ENCODE assay signal across 23 cellular contexts in the genomic region with DNA sequence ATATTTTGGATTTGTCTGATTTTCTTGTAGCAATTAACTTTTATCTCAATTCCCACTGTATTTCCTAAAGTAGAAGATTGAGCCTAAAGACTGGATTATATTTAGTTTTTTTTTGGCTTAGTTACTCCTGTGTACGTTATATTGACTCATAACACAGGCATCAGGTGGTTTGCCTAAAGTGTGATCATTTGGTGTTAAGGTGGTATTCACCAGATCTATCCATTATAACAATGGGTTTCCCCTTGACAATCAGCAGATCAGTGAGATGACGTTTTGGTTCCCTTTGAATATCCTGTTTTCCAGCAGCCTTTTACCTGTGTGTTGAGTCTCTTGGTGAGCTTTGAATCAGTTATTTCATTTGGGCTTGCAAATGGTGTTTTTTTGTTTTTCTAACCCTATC. TPM values are rescaled to one million over a fixed set of nuclear protein-coding genes. Genes with fewer than 3 reads are reported as not detected.
A peak's percentile ranks its signal among the peaks of the same experiment; 100 is the strongest.
DNase-seq lines count a peak whose midpoint lies in the region; ATAC-seq and TF ChIP-seq lines count a peak whose summit lies in the region.
"Had no signal": no experiment of that assay in that cellular context is flagged by ENCODE, and none has a peak within 500 bp of the region (broad histone marks: within the 10 kb centered on the region; RNA-seq: fewer than 3 reads in every experiment).

No MANE protein-coding gene starts in this region.

- 90% methylated on average over 2 of the region's 2 CpGs for WGBS in hepatocyte (ENCODE audit: low lambda C conversion rate, missing lambda C conversion rate)

- H3K9me3 ChIP-seq in T-helper 17 cell (ENCODE audit: control insufficient read depth, low read length, poor library complexity, severe bottlenecking) (no peaks in the 10 kb centered on the region), hepatocyte (ENCODE audit: low read depth) (no peaks in the 10 kb centered on the region)
- H3K9me3 ChIP-seq: Peyer's patch had no signal

- H2AFZ ChIP-seq in hepatocyte = no peak overlapping the region

- no peak for TF ChIP-seq CTCF in hepatocyte (IDR thresholded peaks at IDR 0.05; ENCODE audit: poor library complexity)

- H3K27ac ChIP-seq in hepatocyte = no peak overlapping the region
- H3K27ac ChIP-seq: BLaER1, Peyer's patch had no signal

- no peaks in the 10 kb centered on the region for H3K9me3 Mint-ChIP-seq in activated naive CD8-positive, alpha-beta T cell treated with anti-CD3 and anti-CD28 coated beads, Interleukin-2, amount 50 U/mL, for 24 hours
- peaks cover 4% of the 10 kb centered on the region for H3K9me3 Mint-ChIP-seq in activated naive CD8-positive, alpha-beta T cell treated with anti-CD3 and anti-CD28 coated beads for 36 hours
- H3K9me3 Mint-ChIP-seq in effector memory CD8-positive, alpha-beta T cell = no peaks in the 10 kb centered on the region
- H3K9me3 Mint-ChIP-seq in stimulated activated naive CD8-positive, alpha-beta T cell treated with anti-CD3 and anti-CD28 coated beads, Interleukin-15, Interleukin-2, amounts not matched to agents 100 ng/mL and 50 ng/mL, for 24 hours = no peaks in the 10 kb centered on the region
- H3K9me3 Mint-ChIP-seq: CD4-positive, alpha-beta T cell; IgD-negative memory B cell had no signal

- H3K4me1 ChIP-seq in hepatocyte (ENCODE audit: insufficient read depth) = no peaks in the 10 kb centered on the region
- H3K4me1 ChIP-seq: BLaER1, Peyer's patch had no signal

- H3K27ac Mint-ChIP-seq in activated naive CD8-positive, alpha-beta T cell treated with anti-CD3 and anti-CD28 coated beads, Interleukin-2, amount 50 U/mL, for 24 hours = no peak overlapping the region
- H3K27ac Mint-ChIP-seq in activated naive CD8-positive, alpha-beta T cell treated with anti-CD3 and anti-CD28 coated beads for 36 hours = no peak overlapping the region
- H3K27ac Mint-ChIP-seq in T-helper 17 cell = peak overlapping the region; percentile 14
- H3K27ac Mint-ChIP-seq in effector memory CD8-positive, alpha-beta T cell = no peak overlapping the region
- peak overlapping the region; percentile 69 for H3K27ac Mint-ChIP-seq in stimulated activated naive CD8-positive, alpha-beta T cell treated with anti-CD3 and anti-CD28 coated beads, Interleukin-15, Interleukin-2, amounts not matched to agents 100 ng/mL and 50 ng/mL, for 24 hours
- H3K27ac Mint-ChIP-seq: CD4-positive, alpha-beta T cell had no signal

- peak; percentile 61 for ATAC-seq in activated naive CD8-positive, alpha-beta T cell treated with anti-CD3 and anti-CD28 coated beads, Interleukin-2, amount 50 U/mL, for 24 hours
- ATAC-seq in T-helper 17 cell = peak; percentile 41
- peak; percentile 55 for ATAC-seq in effector memory CD8-positive, alpha-beta T cell (replicated peaks)

- no peaks in the 10 kb centered on the region for H3K9me2 ChIP-seq in hepatocyte (replicated peaks; ENCODE audit: insufficient read depth)

- H3K79me2 ChIP-seq in hepatocyte = peaks cover 100% of the 10 kb centered on the region

- H3K27me3 Mint-ChIP-seq in activated naive CD8-positive, alpha-beta T cell treated with anti-CD3 and anti-CD28 coated beads, Interleukin-2, amount 50 U/mL, for 24 hours = no peaks in the 10 kb centered on the region
- H3K27me3 Mint-ChIP-seq in activated naive CD8-positive, alpha-beta T cell treated with anti-CD3 and anti-CD28 coated beads for 36 hours = no peaks in the 10 kb centered on the region
- H3K27me3 Mint-ChIP-seq in T-helper 17 cell = no peaks in the 10 kb centered on the region
- no peaks in the 10 kb centered on the region for H3K27me3 Mint-ChIP-seq in effector memory CD8-positive, alpha-beta T cell
- H3K27me3 Mint-ChIP-seq in stimulated activated naive CD8-positive, alpha-beta T cell treated with anti-CD3 and anti-CD28 coated beads, Interleukin-15, Interleukin-2, amounts not matched to agents 100 ng/mL and 50 ng/mL, for 24 hours = no peaks in the 10 kb centered on the region
- H3K27me3 Mint-ChIP-seq: CD4-positive, alpha-beta T cell; IgD-negative memory B cell had no signal

- peaks cover 4% of the 10 kb centered on the region for H4K20me1 ChIP-seq in hepatocyte (ENCODE audit: insufficient read depth, poor library complexity, severe bottlenecking)

- H3K36me3 ChIP-seq in hepatocyte (replicated peaks; ENCODE audit: insufficient read depth, low read depth) = no peaks in the 10 kb centered on the region
- H3K36me3 ChIP-seq in H7 (replicated peaks; ENCODE audit: control insufficient read depth, insufficient read depth, low read length) = no peaks in the 10 kb centered on the region
- H3K36me3 ChIP-seq: Peyer's patch had no signal

- H3K4me1 Mint-ChIP-seq in activated naive CD8-positive, alpha-beta T cell treated with anti-CD3 and anti-CD28 coated beads, Interleukin-2, amount 50 U/mL, for 24 hours = peaks cover 42% of the 10 kb centered on the region
- peaks cover 53% of the 10 kb centered on the region for H3K4me1 Mint-ChIP-seq in activated naive CD8-positive, alpha-beta T cell treated with anti-CD3 and anti-CD28 coated beads for 36 hours
- peaks cover 31% of the 10 kb centered on the region for H3K4me1 Mint-ChIP-seq in T-helper 17 cell
- peaks cover 33 to 53% of the 10 kb centered on the region in 2 donors for H3K4me1 Mint-ChIP-seq in effector memory CD8-positive, alpha-beta T cell (ENCODE audit: low read depth in 2 of 2)
- peaks cover 38% of the 10 kb centered on the region for H3K4me1 Mint-ChIP-seq in stimulated activated naive CD8-positive, alpha-beta T cell treated with anti-CD3 and anti-CD28 coated beads, Interleukin-15, Interleukin-2, amounts not matched to agents 100 ng/mL and 50 ng/mL, for 24 hours (ENCODE audit: low read depth)

- H3K27me3 ChIP-seq in hepatocyte = no peaks in the 10 kb centered on the region
- H3K27me3 ChIP-seq in H7 (ENCODE audit: control insufficient read depth, insufficient read depth, low read length) = no peaks in the 10 kb centered on the region
- H3K27me3 ChIP-seq: BLaER1, Peyer's patch had no signal

- H3K36me3 Mint-ChIP-seq in activated naive CD8-positive, alpha-beta T cell treated with anti-CD3 and anti-CD28 coated beads, Interleukin-2, amount 50 U/mL, for 24 hours (ENCODE audit: low read depth) = peaks cover 17% of the 10 kb centered on the region
- peaks cover 43% of the 10 kb centered on the region for H3K36me3 Mint-ChIP-seq in activated naive CD8-positive, alpha-beta T cell treated with anti-CD3 and anti-CD28 coated beads for 36 hours
- peaks cover 2% of the 10 kb centered on the region for H3K36me3 Mint-ChIP-seq in T-helper 17 cell (ENCODE audit: low read depth)
- H3K36me3 Mint-ChIP-seq in effector memory CD8-positive, alpha-beta T cell (ENCODE audit: insufficient read depth) = peaks cover 4% of the 10 kb centered on the region
- H3K36me3 Mint-ChIP-seq in stimulated activated naive CD8-positive, alpha-beta T cell treated with anti-CD3 and anti-CD28 coated beads, Interleukin-15, Interleukin-2, amounts not matched to agents 100 ng/mL and 50 ng/mL, for 24 hours (ENCODE audit: low read depth) = peaks cover 25% of the 10 kb centered on the region

- DNase-seq in activated naive CD8-positive, alpha-beta T cell treated with anti-CD3 and anti-CD28 coated beads, Interleukin-2, amount 50 U/mL, for 24 hours = no peak
- DNase-seq in activated naive CD8-positive, alpha-beta T cell treated with anti-CD3 and anti-CD28 coated beads for 36 hours = no peak
- DNase-seq in T-helper 17 cell (no peak), NCI-H524 treated with DMSO at 0.1 percent for 48 hours (lab: John Stamatoyannopoulos, UW) (no peak), hepatocyte (ENCODE audit: low spot score) (no peak), H7 (no peak)
- no peak for DNase-seq in effector memory CD8-positive, alpha-beta T cell
- DNase-seq: ACHN; CD4-positive, alpha-beta T cell; COR-L47; DMS79; GOT3; MV-4-11; NCI-H1105 treated with DMSO at 0.1 percent for 48 hours; NCI-H1694; NCI-H2081; NCI-H2171 treated with DMSO at 0.1 percent for 48 hours; NCI-H526; Peyer's patch had no signal

- H3K4me2 ChIP-seq in hepatocyte = no peak overlapping the region
- H3K4me2 ChIP-seq: BLaER1 had no signal

- no peak overlapping the region for H3K4me3 Mint-ChIP-seq in activated naive CD8-positive, alpha-beta T cell treated with anti-CD3 and anti-CD28 coated beads, Interleukin-2, amount 50 U/mL, for 24 hours
- H3K4me3 Mint-ChIP-seq in activated naive CD8-positive, alpha-beta T cell treated with anti-CD3 and anti-CD28 coated beads for 36 hours = no peak overlapping the region
- no peak overlapping the region for H3K4me3 Mint-ChIP-seq in T-helper 17 cell
- H3K4me3 Mint-ChIP-seq in effector memory CD8-positive, alpha-beta T cell = peak overlapping the region in 1 of 2 donors; percentile 25
- H3K4me3 Mint-ChIP-seq in stimulated activated naive CD8-positive, alpha-beta T cell treated with anti-CD3 and anti-CD28 coated beads, Interleukin-15, Interleukin-2, amounts not matched to agents 100 ng/mL and 50 ng/mL, for 24 hours = no peak overlapping the region
- H3K4me3 Mint-ChIP-seq: CD4-positive, alpha-beta T cell had no signal

- H3K4me3 ChIP-seq in hepatocyte (no peak overlapping the region), H7 (ENCODE audit: insufficient read depth, low read depth, low read length) (no peak overlapping the region)
- H3K4me3 ChIP-seq: BLaER1, Peyer's patch had no signal

RNA-seq across cellular contexts. Expression of a gene that starts 18.1 kb away (rescaled TPM):
- 10 to 100 TPM; 43.2 to 44.8 TPM for total RNA-seq in activated naive CD8-positive, alpha-beta T cell treated with anti-CD3 and anti-CD28 coated beads for 36 hours
- total RNA-seq in T-helper 17 cell = 10 to 100 TPM; 34.0 to 35.8 TPM
- total RNA-seq in hepatocyte = 73.2 and 81.3 TPM in 2 replicates
- polyA plus RNA-seq in hepatocyte = 18.2 and 20.9 TPM in 2 replicates
- total RNA-seq in H7 (2014; rRNA removed; shearing (Covaris generic)) = 67.7 and 70.3 TPM in 2 replicates

RNA-seq across cellular contexts. Expression of a gene that starts 50.1 kb away (rescaled TPM):
- total RNA-seq in activated naive CD8-positive, alpha-beta T cell treated with anti-CD3 and anti-CD28 coated beads for 36 hours = not detected
- under 1 TPM in 1 of 2 donors, not detected in 1; 0.17 TPM for total RNA-seq in T-helper 17 cell
- 0.10 and 0.52 TPM in 2 replicates for total RNA-seq in hepatocyte
- polyA plus RNA-seq in hepatocyte = 0.30 and 0.55 TPM in 2 replicates
- not detected in 2 replicates for total RNA-seq in H7 (2014; rRNA removed; shearing (Covaris generic))
- total RNA-seq: CD4-positive, alpha-beta T cell; OCI-LY7; Peyer's patch had no signal
- polyA plus RNA-seq: IgD-negative memory B cell had no signal

Comparison
In these comparisons a context has a peak if more than half of its experiments do, and no peak if none do; other contexts are left out.
1. H3K27ac Mint-ChIP-seq: peak in T-helper 17 cell (single experiment) and stimulated activated naive CD8-positive, alpha-beta T cell treated with anti-CD3 and anti-CD28 coated beads, Interleukin-15, Interleukin-2, amounts not matched to agents 100 ng/mL and 50 ng/mL, for 24 hours (single experiment); none in activated naive CD8-positive, alpha-beta T cell treated with anti-CD3 and anti-CD28 coated beads, Interleukin-2, amount 50 U/mL, for 24 hours (single experiment), activated naive CD8-positive, alpha-beta T cell treated with anti-CD3 and anti-CD28 coated beads for 36 hours (single experiment) and effector memory CD8-positive, alpha-beta T cell (0 of 2).
2. Peak in every context shown above with its lines, with median percentiles within 50 percentile points of each other: ATAC-seq.